ENCODE assay signal across 22 cellular contexts in the genomic region with DNA sequence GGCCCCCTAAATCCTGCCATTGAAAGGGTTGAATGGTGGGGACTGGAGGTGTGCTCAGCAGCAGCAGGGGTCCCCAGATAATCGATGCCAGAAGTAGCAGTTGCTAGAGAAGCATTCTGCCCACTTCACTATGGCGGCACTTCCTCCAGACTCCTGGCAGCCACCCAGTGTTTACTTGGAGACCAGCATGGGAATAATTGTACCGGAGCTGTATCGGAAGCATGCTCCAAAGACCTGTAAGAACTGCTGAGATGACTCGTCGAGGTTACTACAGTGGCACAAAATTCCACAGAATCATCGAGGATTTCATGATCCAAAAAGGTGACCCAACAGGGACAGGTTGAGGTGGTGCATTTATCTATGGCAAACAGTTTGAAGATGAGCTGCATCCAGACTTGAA.
"Had no signal": no experiment of that assay in that cellular context is flagged by ENCODE, and none has a peak within 500 bp of the region (broad histone marks: within the 10 kb centered on the region; RNA-seq: fewer than 3 reads in every experiment).

No MANE protein-coding gene starts in this region.

- H3K4me2 ChIP-seq: KMS-11, PC-9 had no signal

- H3K9ac ChIP-seq: KMS-11 had no signal

- ATAC-seq: activated T-cell treated with anti-CD3 and anti-CD28 coated beads, Interleukin-2, amount 50 U/mL, for 72 hours; WTC11 had no signal

- H3K4me3 ChIP-seq: cardiac muscle cell, PC-9 had no signal

- H2AFZ ChIP-seq: PC-9 had no signal

- DNase-seq: activated CD4-positive, alpha-beta T cell treated with anti-CD3 and anti-CD28 coated beads for 48 hours; activated CD4-positive, alpha-beta T cell treated with anti-CD3 and anti-CD28 coated beads, Interleukin-2, amount 50 U/mL, for 4 hours; activated CD4-positive, CD25-positive, alpha-beta regulatory T cell treated with anti-CD3 and anti-CD28 coated beads, Interleukin-2, amount 50 U/mL, for 72 hours; activated gamma-delta T cell treated with Interleukin-2 at 50 U/mL for 16 hours; activated naive CD4-positive, alpha-beta T cell treated with anti-CD3 and anti-CD28 coated beads, Interleukin-2, amount 10 ng/mL, durations not matched to agents 7 days and 5 days; activated naive CD8-positive, alpha-beta T cell treated with anti-CD3 and anti-CD28 coated beads for 36 hours; activated T-cell treated with anti-CD3 and anti-CD28 coated beads, Interleukin-2, amount 50 U/mL, for 72 hours; brain microvascular endothelial cell; MM.1S; NCI-H1105 treated with DMSO at 0.1 percent for 48 hours; NCI-H1436 treated with DMSO at 0.1 percent for 48 hours; NCI-H2029; NCI-H2107; NCI-H2171 treated with DMSO at 0.1 percent for 48 hours; NCI-H345; NCI-H510A; NCI-H526 treated with DMSO at 0.1 percent for 48 hours; PC-9; SHP77 treated with DMSO at 0.1 percent for 48 hours had no signal

- H3K27ac ChIP-seq: brain microvascular endothelial cell, cardiac muscle cell, KMS-11, PC-9 had no signal

- H3K27me3 ChIP-seq: brain microvascular endothelial cell had no signal

- H3K36me3 ChIP-seq: brain microvascular endothelial cell, cardiac muscle cell had no signal
